In the genomic region with DNA sequence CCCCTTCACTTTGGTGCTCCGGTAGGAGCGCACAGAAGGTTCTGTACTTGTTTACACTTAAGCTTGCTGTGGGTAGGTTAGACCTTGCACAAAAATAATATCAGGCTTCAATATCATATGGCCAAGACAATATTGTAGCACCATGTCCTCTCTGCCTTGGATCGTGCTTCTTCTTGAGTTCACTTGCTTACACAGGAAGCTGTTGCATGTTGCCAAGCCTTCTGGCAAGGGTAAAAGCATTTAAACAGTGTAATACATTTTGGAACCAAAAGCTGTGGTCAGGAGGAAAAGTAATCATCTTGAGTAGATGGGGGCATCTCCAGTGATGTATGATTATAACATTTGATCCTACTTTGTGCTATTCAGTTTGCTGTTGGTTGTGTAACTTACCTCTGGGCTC, we compare ENCODE assay signal across 1 cellular context.
TF ChIP-seq lines count a peak whose summit lies in the region.

No MANE protein-coding gene starts in this region.

TF ChIP-seq in IMR-90, 13 proteins besides CTCF, POLR2A, EP300 and RAD21:
- no peak for TF ChIP-seq CHD1 (IDR thresholded peaks at IDR 0.05; ENCODE audit: low read depth, low read length)
TF ChIP-seq in IMR-90: peak in this region for 0.
